Comparison of ENCODE assay signal across 8 cellular contexts in genomic region chr10:75234017-75234682, GRCh38.
A peak's percentile ranks its signal among the peaks of the same experiment; 100 is the strongest.
DNase-seq lines count a peak whose midpoint lies in the region; ATAC-seq and TF ChIP-seq lines count a peak whose summit lies in the region.

No MANE protein-coding gene starts in this region.

- in situ Hi-C loops in T47D (cut with HindIII; ENCODE audit: low pct_unique_long_range_greater_than_20kb, low sequenced_read_pairs) = no loop called here

- no peaks in the 10 kb centered on the region for H3K27me3 ChIP-seq in iPS-20b (ENCODE audit: insufficient read depth, low read length)

- H3K36me3 ChIP-seq in iPS-20b (ENCODE audit: insufficient read depth, low read depth, low read length) = peaks cover 44% of the 10 kb centered on the region

- no peak for TF ChIP-seq CTCF in VCaP (conservative IDR thresholded peaks at IDR 0.05)

- no peaks in the 10 kb centered on the region for H3K9me3 ChIP-seq in iPS-20b (ENCODE audit: insufficient read depth, low read depth, low read length)

- peak; percentile 51 for DNase-seq in NCI-H2081 treated with DMSO at 0.1 percent for 48 hours (lab: John Stamatoyannopoulos, UW)
- DNase-seq in T47D (ENCODE audit: low read depth in 1 of 2, low spot score in 1 of 2) = peak; percentile 94 to 99
- DNase-seq in NCI-H524 treated with DMSO at 0.1 percent for 48 hours (lab: John Stamatoyannopoulos, UW) = no peak

- ATAC-seq in GM18498 (IDR thresholded peaks at IDR 0.05; ENCODE audit: unreplicated experiment) (peak; percentile 59), HG02885 (IDR thresholded peaks at IDR 0.05; ENCODE audit: poor library complexity, unreplicated experiment) (peak; percentile 56)

- peak overlapping the region; percentile 90 for H3K27ac ChIP-seq in VCaP
- H3K27ac ChIP-seq in iPS-20b (ENCODE audit: low read length) = no peak overlapping the region
- peak overlapping the region; percentile 57 to 94 (median 85) for H3K27ac ChIP-seq in skin epidermis

- H3K9ac ChIP-seq in iPS-20b (ENCODE audit: low read depth, low read length) = peak overlapping the region; percentile 82

- peak overlapping the region; percentile 78 for H3K4me3 ChIP-seq in iPS-20b (ENCODE audit: low read length)
- peak overlapping the region; percentile 52 to 93 (median 75) for H3K4me3 ChIP-seq in skin epidermis

- H3K4me1 ChIP-seq in iPS-20b (ENCODE audit: insufficient read depth, low read length) = peaks cover 5% of the 10 kb centered on the region; the same call in 1 of the 2 replicates
